In genomic region chr17:42312035-42312284, GRCh38 we compare ENCODE assay signal across 1 cellular context.
TF ChIP-seq lines count a peak whose summit lies in the region.

No MANE protein-coding gene starts in this region.

TF ChIP-seq in HepG2, 621 proteins besides CTCF, POLR2A, EP300 and RAD21:
- 0 out of 2 replicates have a peak, but pooled peaks have one; percentile 28 for TF ChIP-seq ZNF816 (CRISPR knock-in tag; IDR thresholded peaks at IDR 0.05; ENCODE audit: borderline replicate concordance)
- no peak for TF ChIP-seq NFATC3 (CRISPR knock-in tag; IDR thresholded peaks at IDR 0.05)
- TF ChIP-seq ZNF724P (CRISPR knock-in tag; IDR thresholded peaks at IDR 0.05; ENCODE audit: borderline replicate concordance) = 0 out of 2 replicates have a peak, but pooled peaks have one; percentile 20
- TF ChIP-seq IRF9 (CRISPR knock-in tag; IDR thresholded peaks at IDR 0.05; ENCODE audit: borderline replicate concordance) = 0 out of 2 replicates have a peak, but pooled peaks have one; percentile 3
- TF ChIP-seq ZNF878 (CRISPR knock-in tag; IDR thresholded peaks at IDR 0.05) = 0 out of 2 replicates have a peak, but pooled peaks have one; percentile 12
- TF ChIP-seq ZNF275 (CRISPR knock-in tag; IDR thresholded peaks at IDR 0.05; ENCODE audit: borderline replicate concordance) = 0 out of 2 replicates have a peak, but pooled peaks have one; percentile 15
- 0 out of 2 replicates have a peak, but pooled peaks have one; percentile 38 for TF ChIP-seq ZNF564 (CRISPR knock-in tag; IDR thresholded peaks at IDR 0.05)
- TF ChIP-seq ZBTB42 (CRISPR knock-in tag; IDR thresholded peaks at IDR 0.05) = 0 out of 2 replicates have a peak, but pooled peaks have one; percentile 31
- no peak for TF ChIP-seq ARID5B (CRISPR knock-in tag; IDR thresholded peaks at IDR 0.05)
- peak; percentile 58; the same call in 1 of the 2 replicates for TF ChIP-seq ZNF256 (CRISPR knock-in tag; conservative IDR thresholded peaks at IDR 0.05)
- TF ChIP-seq ZSCAN22 (CRISPR knock-in tag; IDR thresholded peaks at IDR 0.05) = 0 out of 2 replicates have a peak, but pooled peaks have one; percentile 18
- TF ChIP-seq ZNF562 (CRISPR knock-in tag; IDR thresholded peaks at IDR 0.05; ENCODE audit: borderline replicate concordance) = no peak
- no peak for TF ChIP-seq ZNF503 (CRISPR knock-in tag; IDR thresholded peaks at IDR 0.05)
- no peak for TF ChIP-seq UBTF (CRISPR knock-in tag; IDR thresholded peaks at IDR 0.05)
- 0 out of 2 replicates have a peak, but pooled peaks have one; percentile 56 for TF ChIP-seq ZBTB3 (CRISPR knock-in tag; IDR thresholded peaks at IDR 0.05; ENCODE audit: borderline replicate concordance, low read depth)
- TF ChIP-seq MBNL3 (CRISPR knock-in tag; conservative IDR thresholded peaks at IDR 0.05) = no peak
- no peak for TF ChIP-seq FOXK1 (CRISPR knock-in tag; IDR thresholded peaks at IDR 0.05; ENCODE audit: borderline replicate concordance, low read depth)
- TF ChIP-seq ZNF138 (CRISPR knock-in tag; IDR thresholded peaks at IDR 0.05; ENCODE audit: low read depth) = no peak
- no peak for TF ChIP-seq ZBTB37 (CRISPR knock-in tag; IDR thresholded peaks at IDR 0.05)
- TF ChIP-seq ZNF746 (CRISPR knock-in tag; IDR thresholded peaks at IDR 0.05) = no peak
- TF ChIP-seq ZNF337 (CRISPR knock-in tag; IDR thresholded peaks at IDR 0.05; ENCODE audit: borderline replicate concordance, low read depth) = 0 out of 2 replicates have a peak, but pooled peaks have one; percentile 20
- 0 out of 2 replicates have a peak, but pooled peaks have one; percentile 7 for TF ChIP-seq SMAD3 (CRISPR knock-in tag; IDR thresholded peaks at IDR 0.05)
- TF ChIP-seq KLF15 (CRISPR knock-in tag; IDR thresholded peaks at IDR 0.05; ENCODE audit: borderline replicate concordance) = no peak
- TF ChIP-seq ELF3 (CRISPR knock-in tag; IDR thresholded peaks at IDR 0.05) = no peak
- TF ChIP-seq ZFP36L1 (CRISPR knock-in tag; IDR thresholded peaks at IDR 0.05) = peak; percentile 15; the same call in 1 of the 2 replicates
- TF ChIP-seq MNT (IDR thresholded peaks at IDR 0.05) = no peak
- TF ChIP-seq ZKSCAN5 (CRISPR knock-in tag; IDR thresholded peaks at IDR 0.05) = no peak; the same call in 1 of the 2 replicates
- TF ChIP-seq ZFP62 (CRISPR knock-in tag; IDR thresholded peaks at IDR 0.05) = no peak
- TF ChIP-seq CENPBD1 (CRISPR knock-in tag; IDR thresholded peaks at IDR 0.05; ENCODE audit: borderline replicate concordance, low read depth) = no peak
- no peak for TF ChIP-seq ATF7-NPFF (CRISPR knock-in tag; IDR thresholded peaks at IDR 0.05; ENCODE audit: low read depth)
- no peak for TF ChIP-seq CSRNP1 (CRISPR knock-in tag; IDR thresholded peaks at IDR 0.05)
- 0 out of 2 replicates have a peak, but pooled peaks have one; percentile 29 for TF ChIP-seq ZNF510 (CRISPR knock-in tag; IDR thresholded peaks at IDR 0.05; ENCODE audit: low read depth)
- TF ChIP-seq ELF4 (CRISPR knock-in tag; IDR thresholded peaks at IDR 0.05; ENCODE audit: borderline replicate concordance) = no peak
